8 cellular contexts compared by ENCODE assay signal in genomic region chr2:131527131-131528001, GRCh38. TPM values are rescaled to one million over a fixed set of nuclear protein-coding genes. Genes with fewer than 3 reads are reported as not detected.
DNase-seq lines count a peak whose midpoint lies in the region; ATAC-seq and TF ChIP-seq lines count a peak whose summit lies in the region.
"Not testable (repeated sequence)": the region's sequence is repeated elsewhere in the genome, so short reads cannot be mapped to it uniquely, and the experiment has no call there.

Gene CCDC74A (plus strand): TSS chr2:131527888. CDS start chr2:131527971, 83 bp downstream.

- in situ Hi-C loops in GM23248 (cut with MboI); Panc1 (cut with HindIII; ENCODE audit: low pct_unique_long_range_greater_than_20kb, low sequenced_read_pairs): not testable (repeated sequence)

- not testable (repeated sequence) for H3K36me3 Mint-ChIP-seq in IgD-negative memory B cell

- H3K9ac ChIP-seq in GM23248 = peak within 1 kb of the TSS; percentile 61

- H3K4me1 Mint-ChIP-seq in IgD-negative memory B cell = not testable (repeated sequence)

- not testable (repeated sequence) for H3K9me3 ChIP-seq in GM23248 (ENCODE audit: low read depth); Panc1 (ENCODE audit: control insufficient read depth, insufficient read depth, low read depth, low read length)

- peak within 1 kb of the TSS; percentile 86 for H2AFZ ChIP-seq in GM23248

- CTCF ChIA-PET in Panc1 (lab: Charles Lee) = not testable (repeated sequence)

- peak; percentile 25 for DNase-seq in DMS153 treated with DMSO at 0.1 percent for 48 hours (lab: John Stamatoyannopoulos, UW; ENCODE audit: unreplicated experiment)
- DNase-seq in GM23248 = peak; percentile 71
- DNase-seq in Panc1 (ENCODE audit: low read depth, low spot score); epithelial cell of proximal tubule (ENCODE audit: low read depth): not testable (repeated sequence)
- peak; percentile 67 for DNase-seq in activated T-cell treated with anti-CD3 and anti-CD28 coated beads for 24 hours (ENCODE audit: low read depth)
- peak; percentile 51 for DNase-seq in myocyte (ENCODE audit: low read depth)
- DNase-seq in stimulated activated CD8-positive, alpha-beta memory T cell treated with anti-CD3 and anti-CD28 coated beads, Interleukin-2, amount 100 ng/mL, for 48 hours (ENCODE audit: low read depth in 2 of 2) = peak; percentile 67 to 76

- intact Hi-C loops in Panc1 (cut with micrococcal nuclease; ENCODE audit: unreplicated experiment) = not testable (repeated sequence)

- peak within 1 kb of the TSS; percentile 71 for H3K4me3 ChIP-seq in GM23248
- H3K4me3 ChIP-seq in Panc1 (ENCODE audit: low read depth in 2 of 2, low read length in 2 of 2) = peak within 1 kb of the TSS; percentile 45 to 61
- H3K4me3 ChIP-seq in epithelial cell of proximal tubule (ENCODE audit: low read depth, low read length) = peak within 1 kb of the TSS; percentile 47

- POLR2A ChIA-PET in Panc1 (lab: Charles Lee) = interaction anchor here (0.7 kb wide), 1 partner anchor 527 kb away, joined by 5 read pairs; no protein-coding TSS in a partner anchor

- H3K27me3 ChIP-seq in GM23248 (replicated peaks; ENCODE audit: insufficient read depth); Panc1 (ENCODE audit: control insufficient read depth, insufficient read depth, low read length): not testable (repeated sequence)

- H3K9me3 Mint-ChIP-seq in IgD-negative memory B cell = not testable (repeated sequence)

- H3K79me2 ChIP-seq in GM23248 (ENCODE audit: insufficient read depth) = not testable (repeated sequence)

- not testable (repeated sequence) for H3K9me2 ChIP-seq in GM23248 (ENCODE audit: insufficient read depth)

- not testable (repeated sequence) for BruUV-seq in Panc1 (replicated peaks; lab: Mats Ljungman, UMichigan)

- H3F3A ChIP-seq in GM23248 (ENCODE audit: insufficient read depth) = not testable (repeated sequence)

- H3K4me1 ChIP-seq in GM23248 (ENCODE audit: insufficient read depth); Panc1 (ENCODE audit: control insufficient read depth, insufficient read depth, low read length): not testable (repeated sequence)

- peak within 1 kb of the TSS; percentile 77 for H3K4me2 ChIP-seq in GM23248 (ENCODE audit: unreplicated experiment)

- WGBS in GM23248 (ENCODE audit: low coverage in 1 of 2, low lambda C conversion rate in 2 of 2, missing lambda C conversion rate in 2 of 2), 2 experiments = 32 to 41% methylated on average over 26 to 32 of the region's 47 CpGs

- H4K20me1 ChIP-seq in GM23248 (ENCODE audit: insufficient read depth) = not testable (repeated sequence)

- not testable (repeated sequence) for H3K36me3 ChIP-seq in GM23248 (ENCODE audit: low read depth); Panc1 (ENCODE audit: control insufficient read depth, insufficient read depth, low read length)

- ATAC-seq in Panc1 = peak; percentile 94

- H3K27me3 Mint-ChIP-seq in IgD-negative memory B cell = not testable (repeated sequence)

- H3K4me3 Mint-ChIP-seq in IgD-negative memory B cell = peak within 1 kb of the TSS; percentile 87 to 94 (median 90)

- TF ChIP-seq CTCF in Panc1 (IDR thresholded peaks at IDR 0.05); epithelial cell of proximal tubule (conservative IDR thresholded peaks at IDR 0.05; ENCODE audit: low read depth, low read length): not testable (repeated sequence)

- H3K27ac Mint-ChIP-seq in IgD-negative memory B cell = peak within 1 kb of the TSS; percentile 64 to 83 (median 76)

- H3K27ac ChIP-seq in GM23248 = not testable (repeated sequence)
- peak within 1 kb of the TSS; percentile 90 for H3K27ac ChIP-seq in Panc1 (ENCODE audit: low read length)

RNA-seq across cellular contexts. Expression of gene CCDC74A, which starts in this region (rescaled TPM):
- 11.5 and 15.0 TPM in 2 replicates for total RNA-seq in GM23248 (2014; rRNA removed; shearing (Covaris generic))
- 10.8 and 11.3 TPM in 2 replicates for polyA plus RNA-seq in GM23248 (2016; fragmentation: Nextera tagmentation; extraction: Ambion mirVana)
- not detected for polyA plus RNA-seq in IgD-negative memory B cell
- 29.9 TPM for total RNA-seq in Panc1 (2021; ENCODE audit: unreplicated experiment)
- 31.6 TPM for polyA plus RNA-seq in Panc1 (2012; ENCODE audit: insufficient read length)
- 22.7 and 27.8 TPM in 2 replicates for total RNA-seq in epithelial cell of proximal tubule
- 7.8 and 8.5 TPM in 2 replicates for total RNA-seq in myocyte
- 5.7 TPM for polyA plus RNA-seq in myocyte (2012)

Comparison
In these comparisons a context has a peak if more than half of its experiments do, and no peak if none do; other contexts are left out.
1. RNA of gene CCDC74A (polyA plus RNA-seq): 10.8 to 11.3 TPM in GM23248; not detected in IgD-negative memory B cell (single experiment); every median in the first group is over 10 times any median in the second.
2. Peak in every context shown above with its lines, with median percentiles within 50 percentile points of each other: H3K4me3 ChIP-seq.